In the genomic region with DNA sequence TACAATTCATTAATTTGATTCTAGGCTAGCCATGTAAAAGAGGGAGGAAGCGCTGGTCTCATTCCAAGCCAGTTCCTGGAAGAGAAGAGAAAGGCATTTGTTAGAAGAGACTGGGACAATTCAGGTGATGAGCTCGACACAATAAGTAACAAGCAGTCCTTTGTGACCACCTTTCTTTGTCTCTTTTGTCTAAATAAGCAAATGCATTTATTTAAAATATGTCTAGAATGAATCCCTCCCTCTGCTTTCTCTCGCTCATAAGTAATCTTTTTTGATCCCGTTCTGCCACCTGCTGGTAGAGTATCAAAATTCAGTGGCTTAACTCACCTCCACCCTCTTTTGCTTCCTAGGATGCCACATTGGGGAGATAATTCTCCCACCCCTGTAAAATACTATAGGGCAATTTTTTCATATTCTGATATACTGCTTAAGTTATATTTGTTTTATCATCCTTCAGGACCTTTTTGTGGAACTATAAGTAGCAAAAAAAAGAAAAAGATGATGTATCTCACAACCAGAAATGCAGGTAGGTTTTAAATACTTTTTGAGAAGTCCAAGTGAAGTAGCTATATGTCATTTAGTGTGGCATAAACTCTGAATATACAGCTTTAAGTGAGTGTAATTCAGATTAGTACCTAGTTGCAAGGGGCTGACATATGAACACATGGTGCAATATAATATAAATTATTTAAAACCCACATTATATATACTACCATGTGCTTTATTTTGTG, we compare ENCODE assay signal across 9 cellular contexts.
A peak's percentile ranks its signal among the peaks of the same experiment; 100 is the strongest.
DNase-seq lines count a peak whose midpoint lies in the region; ATAC-seq and TF ChIP-seq lines count a peak whose summit lies in the region.
"Had no signal": no experiment of that assay in that cellular context is flagged by ENCODE, and none has a peak within 500 bp of the region (broad histone marks: within the 10 kb centered on the region; RNA-seq: fewer than 3 reads in every experiment).

No MANE protein-coding gene starts in this region.

- ATAC-seq in GM21723 (IDR thresholded peaks at IDR 0.05; ENCODE audit: unreplicated experiment) (peak; percentile 72), esophagus mucosa (no peak)

- TF ChIP-seq CTCF in choroid plexus epithelial cell (conservative IDR thresholded peaks at IDR 0.05; ENCODE audit: low read depth, low read length): peak; percentile 69

- DNase-seq in COLO829 (ENCODE audit: low spot score) (peak; percentile 49), NCI-H187 treated with DMSO at 0.1 percent for 48 hours (lab: John Stamatoyannopoulos, UW) (peak; percentile 2), T-helper 22 cell (ENCODE audit: low read depth) (peak; percentile 3), choroid plexus epithelial cell (ENCODE audit: low read depth) (peak; percentile 74), medulla oblongata (ENCODE audit: extremely low spot score) (peak; percentile 80), superior temporal gyrus (ENCODE audit: extremely low spot score) (peak; percentile 89)

- H3K4me3 ChIP-seq in choroid plexus epithelial cell (ENCODE audit: low read depth, low read length): no peak overlapping the region
- H3K4me3 ChIP-seq: SJSA1 had no signal

Comparison
In these comparisons a context has a peak if more than half of its experiments do, and no peak if none do; other contexts are left out.
1. DNase-seq: peak in every context shown above with its lines; median percentile 89 in superior temporal gyrus; 80 in medulla oblongata; 74 in choroid plexus epithelial cell; 49 in COLO829; 3 in T-helper 22 cell; 2 in NCI-H187 treated with DMSO at 0.1 percent for 48 hours.